Comparison of ENCODE assay signal across 11 cellular contexts in the genomic region with DNA sequence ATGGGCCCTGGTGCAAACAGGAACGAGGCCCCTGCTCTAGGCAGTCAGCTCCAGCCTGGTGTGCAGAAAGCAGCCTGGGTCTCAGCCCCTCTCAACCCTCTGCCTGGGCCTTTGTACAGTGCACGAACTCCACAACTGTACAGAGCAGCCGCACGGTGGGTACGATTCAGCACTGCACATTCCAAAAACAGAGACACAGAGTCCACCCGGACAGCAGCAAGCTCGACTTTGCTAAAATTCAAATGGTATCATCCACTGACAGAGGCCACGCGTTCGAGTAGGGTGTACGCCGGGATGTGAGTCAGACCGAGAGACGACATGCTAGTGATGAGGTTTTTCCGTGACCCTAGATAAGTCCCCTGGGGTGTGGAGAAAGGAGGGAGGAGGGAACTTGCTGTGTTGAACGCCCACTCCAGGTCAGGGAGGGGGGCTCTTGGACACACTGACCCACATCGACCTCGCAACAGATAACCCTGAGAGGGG.
DNase-seq lines count a peak whose midpoint lies in the region; ATAC-seq lines count a peak whose summit lies in the region.
"Had no signal": no experiment of that assay in that cellular context is flagged by ENCODE, and none has a peak within 500 bp of the region (broad histone marks: within the 10 kb centered on the region; RNA-seq: fewer than 3 reads in every experiment).

No MANE protein-coding gene starts in this region.

- no peaks in the 10 kb centered on the region for H3K9me3 ChIP-seq in right cardiac atrium (ENCODE audit: control insufficient read depth, low read length)
- H3K9me3 ChIP-seq: upper lobe of left lung had no signal

- H3K9me3 Mint-ChIP-seq in stimulated activated naive CD8-positive, alpha-beta T cell treated with anti-CD3 and anti-CD28 coated beads, Interleukin-15, amount 100 ng/mL, for 72 hours = peaks cover 18 to 37% of the 10 kb centered on the region in 2 donors

- ATAC-seq in right cardiac atrium = peak in 1 of 2 donors; percentile 45
- ATAC-seq in stimulated activated naive CD8-positive, alpha-beta T cell treated with anti-CD3 and anti-CD28 coated beads, Interleukin-15, amount 100 ng/mL, for 72 hours = peak; percentile 81

- peak overlapping the region; percentile 92 to 93 for H3K27ac Mint-ChIP-seq in stimulated activated naive CD8-positive, alpha-beta T cell treated with anti-CD3 and anti-CD28 coated beads, Interleukin-15, amount 100 ng/mL, for 72 hours

- no peaks in the 10 kb centered on the region for H3K4me1 ChIP-seq in right cardiac atrium (ENCODE audit: control insufficient read depth, insufficient read depth, low read length)
- H3K4me1 ChIP-seq: upper lobe of left lung had no signal

- H3K4me3 ChIP-seq in right cardiac atrium (ENCODE audit: low read length) = no peak overlapping the region
- H3K4me3 ChIP-seq: upper lobe of left lung had no signal

- intact Hi-C loops in right cardiac atrium (cut with DNase I) (no loop called here), cardiac septum (cut with DNase I) (no loop called here)

- peak overlapping the region; percentile 83 to 85 for H3K4me3 Mint-ChIP-seq in stimulated activated naive CD8-positive, alpha-beta T cell treated with anti-CD3 and anti-CD28 coated beads, Interleukin-15, amount 100 ng/mL, for 72 hours

- H3K27me3 Mint-ChIP-seq in stimulated activated naive CD8-positive, alpha-beta T cell treated with anti-CD3 and anti-CD28 coated beads, Interleukin-15, amount 100 ng/mL, for 72 hours = no peaks in the 10 kb centered on the region

- H3K27ac ChIP-seq in right cardiac atrium (ENCODE audit: low read length) = no peak overlapping the region

- H3K4me1 Mint-ChIP-seq in stimulated activated naive CD8-positive, alpha-beta T cell treated with anti-CD3 and anti-CD28 coated beads, Interleukin-15, amount 100 ng/mL, for 72 hours = peaks cover 48% of the 10 kb centered on the region

- 80% methylated on average over 18 of the region's 18 CpGs for WGBS in right cardiac atrium

- DNase-seq in right cardiac atrium (peak in 2 of 3 donors; percentile 24 to 26), cardiac septum (ENCODE audit: low spot score) (no peak), hepatic stellate cell (ENCODE audit: low spot score) (peak; percentile 92), hypothalamus (lab: John Stamatoyannopoulos, UW) (no peak), AG08396 (ENCODE audit: low spot score) (no peak), SHP77 (lab: John Stamatoyannopoulos, UW) (no peak)
- DNase-seq in activated CD4-positive, alpha-beta T cell treated with anti-CD3 and anti-CD28 coated beads, Interleukin-2, amount 50 U/mL, for 4 hours = peak; percentile 58 to 72
- DNase-seq in stimulated activated naive CD8-positive, alpha-beta T cell treated with anti-CD3 and anti-CD28 coated beads, Interleukin-15, amount 100 ng/mL, for 72 hours = peak; percentile 53 to 81
- DNase-seq: effector CD8-positive, alpha-beta T cell; islet precursor cell; upper lobe of left lung had no signal

- H3K27me3 ChIP-seq in right cardiac atrium (ENCODE audit: control insufficient read depth, insufficient read depth) = no peaks in the 10 kb centered on the region
- H3K27me3 ChIP-seq: upper lobe of left lung had no signal

Comparison
In these comparisons a context has a peak if more than half of its experiments do, and no peak if none do; other contexts are left out.
1. DNase-seq: peak in right cardiac atrium (2 of 3), activated CD4-positive, alpha-beta T cell treated with anti-CD3 and anti-CD28 coated beads, Interleukin-2, amount 50 U/mL, for 4 hours (2 of 2), hepatic stellate cell (single experiment) and stimulated activated naive CD8-positive, alpha-beta T cell treated with anti-CD3 and anti-CD28 coated beads, Interleukin-15, amount 100 ng/mL, for 72 hours (2 of 2); none in cardiac septum (single experiment), hypothalamus (0 of 51), AG08396 (single experiment) and SHP77 (0 of 2).